18 cellular contexts compared by ENCODE assay signal in genomic region chr14:67395086-67395875, GRCh38. TPM values are rescaled to one million over a fixed set of nuclear protein-coding genes. Genes with fewer than 3 reads are reported as not detected.
"Had no signal": no experiment of that assay in that cellular context is flagged by ENCODE, and none has a peak within 500 bp of the region (broad histone marks: within the 10 kb centered on the region; RNA-seq: fewer than 3 reads in every experiment).

No MANE protein-coding gene starts in this region.

- DNase-seq: activated CD4-positive, alpha-beta T cell treated with anti-CD3 and anti-CD28 coated beads, Interleukin-2, amount 10 ng/mL, durations not matched to agents 24 days and 14 days; activated CD4-positive, CD25-positive, alpha-beta regulatory T cell; activated CD8-positive, alpha-beta memory T cell treated with anti-CD3 and anti-CD28 coated beads, Interleukin-2, amount 50 U/mL, for 4 hours; activated CD8-positive, alpha-beta T cell treated with anti-CD3 and anti-CD28 coated beads, Interleukin-2, amount 10 ng/mL, durations not matched to agents 7 days and 5 days; activated naive CD8-positive, alpha-beta T cell treated with anti-CD3 and anti-CD28 coated beads, Interleukin-2, amount 10 ng/mL, durations not matched to agents 7 days and 5 days; activated T-cell treated with anti-CD3 and anti-CD28 coated beads, Interleukin-2, amount 50 U/mL, for 72 hours; aorta; hippocampal formation; kidney; left ventricle myocardium inferior; natural killer cell; right cardiac atrium; stimulated activated naive CD8-positive, alpha-beta T cell treated with anti-CD3 and anti-CD28 coated beads, Interleukin-15, Interleukin-2, amounts not matched to agents 100 U/mL and 50 U/mL, for 24 hours; T-helper 17 cell; transverse colon had no signal

- H3K4me1 ChIP-seq: breast epithelium, left ventricle myocardium inferior had no signal

- ATAC-seq: activated CD8-positive, alpha-beta T cell treated with anti-CD3 and anti-CD28 coated beads, Interleukin-2, amount 10 ng/mL, durations not matched to agents 7 days and 5 days; activated T-cell treated with anti-CD3 and anti-CD28 coated beads, Interleukin-2, amount 50 U/mL, for 72 hours; natural killer cell; stimulated activated naive CD8-positive, alpha-beta T cell treated with anti-CD3 and anti-CD28 coated beads, Interleukin-15, Interleukin-2, amounts not matched to agents 100 U/mL and 50 U/mL, for 24 hours; T-helper 17 cell had no signal

- H3K9me3 ChIP-seq: breast epithelium, left ventricle myocardium inferior, prostate gland, transverse colon had no signal

- H3K27me3 ChIP-seq: breast epithelium, transverse colon had no signal

- H3K4me2 ChIP-seq: smooth muscle cell had no signal

- H3K27ac ChIP-seq: breast epithelium, left ventricle myocardium inferior, transverse colon had no signal

- H3K4me3 ChIP-seq: breast epithelium, left ventricle myocardium inferior, prostate gland, smooth muscle cell, transverse colon had no signal

- FAIRE-seq: kidney had no signal

- H3K36me3 ChIP-seq: breast epithelium, left ventricle myocardium inferior, prostate gland, transverse colon had no signal

RNA-seq across cellular contexts. Expression of gene PLEK2, which starts 16.7 kb away (rescaled TPM):
- total RNA-seq: activated CD8-positive, alpha-beta T cell treated with anti-CD3 and anti-CD28 coated beads, Interleukin-2, amount 10 ng/mL, durations not matched to agents 7 days and 5 days; left ventricle myocardium inferior; natural killer cell had no signal
